16 cellular contexts compared by ENCODE assay signal in genomic region chr2:215841175-215841816, GRCh38.
DNase-seq lines count a peak whose midpoint lies in the region; ATAC-seq and TF ChIP-seq lines count a peak whose summit lies in the region.
"Had no signal": no experiment of that assay in that cellular context is flagged by ENCODE, and none has a peak within 500 bp of the region (broad histone marks: within the 10 kb centered on the region; RNA-seq: fewer than 3 reads in every experiment).

No MANE protein-coding gene starts in this region.

- H3K36me3 ChIP-seq in OCI-LY3 (replicated peaks; ENCODE audit: low read depth, low read length) (no peaks in the 10 kb centered on the region), mucosa of rectum (ENCODE audit: control insufficient read depth in 2 of 2, insufficient read depth in 2 of 2, low read length in 2 of 2) (no peaks in the 10 kb centered on the region)
- H3K36me3 ChIP-seq: BE2C had no signal

- CTCF ChIA-PET in activated CD8-positive, alpha-beta memory T cell treated with anti-CD3 and anti-CD28 coated beads, Interleukin-2, amount 10 ng/mL, durations not matched to agents 7 days and 5 days (lab: Charles Lee) = interaction anchor here (1.0 kb wide), 1 partner anchor 9 kb away, joined by 3 read pairs; no protein-coding TSS in a partner anchor

- no peak overlapping the region for H2AFZ ChIP-seq in OCI-LY3 (ENCODE audit: low read depth, low read length)

- DNase-seq in NCI-H748 (lab: John Stamatoyannopoulos, UW; ENCODE audit: unreplicated experiment) = no peak
- DNase-seq in activated T-cell treated with anti-CD3 and anti-CD28 coated beads, Interleukin-2, amount 50 U/mL, for 48 hours = no peak
- DNase-seq in activated CD8-positive, alpha-beta memory T cell treated with anti-CD3 and anti-CD28 coated beads, Interleukin-2, amount 10 ng/mL, durations not matched to agents 7 days and 5 days = no peak
- DNase-seq: BE2C; DMS79 treated with DMSO at 0.1 percent for 48 hours; effector CD4-positive, alpha-beta T cell; NCI-H1694; stimulated activated CD4-positive, alpha-beta T cell treated with anti-CD3 and anti-CD28 coated beads, Interleukin-1b, Interleukin-23, amount 100 ng/mL, for 48 hours; T-helper 9 cell had no signal

- 0 out of 2 replicates have a peak overlapping the region, but pooled peaks have one; percentile 42 for H3K4me3 ChIP-seq in OCI-LY3 (ENCODE audit: low read length)
- H3K4me3 ChIP-seq in mucosa of rectum (ENCODE audit: low read length in 2 of 2) = no peak overlapping the region

- peak overlapping the region; percentile 23; the same call in 1 of the 2 replicates for H3K9ac ChIP-seq in OCI-LY3 (ENCODE audit: low read length)
- H3K9ac ChIP-seq in mucosa of rectum (ENCODE audit: low read depth in 1 of 2, low read length in 2 of 2) = no peak overlapping the region

- ATAC-seq in GM18519 (IDR thresholded peaks at IDR 0.05; ENCODE audit: low FRiP score, unreplicated experiment) = peak; percentile 12
- peak; percentile 2 for ATAC-seq in GM21619 (IDR thresholded peaks at IDR 0.05; ENCODE audit: unreplicated experiment)
- ATAC-seq in GM19467 (IDR thresholded peaks at IDR 0.05; ENCODE audit: unreplicated experiment) = no peak
- no peak for ATAC-seq in activated CD8-positive, alpha-beta memory T cell treated with anti-CD3 and anti-CD28 coated beads, Interleukin-2, amount 10 ng/mL, durations not matched to agents 7 days and 5 days
- ATAC-seq: Right ventricle myocardium inferior had no signal

- H3K79me2 ChIP-seq in OCI-LY3 (ENCODE audit: low read length) = no peaks in the 10 kb centered on the region

- no peak for TF ChIP-seq CTCF in OCI-LY3 (IDR thresholded peaks at IDR 0.05; ENCODE audit: low read depth, low read length)

- H3K4me1 ChIP-seq in OCI-LY3 (ENCODE audit: low read length) (peaks cover 68% of the 10 kb centered on the region), mucosa of rectum (ENCODE audit: control insufficient read depth in 2 of 2, insufficient read depth in 2 of 2, low read length in 2 of 2) (peaks cover 3 to 5% of the 10 kb centered on the region in 2 donors)
- H3K4me1 ChIP-seq: BE2C had no signal

- H3K9me3 Mint-ChIP-seq in activated CD8-positive, alpha-beta memory T cell treated with anti-CD3 and anti-CD28 coated beads, Interleukin-2, amount 10 ng/mL, durations not matched to agents 7 days and 5 days (ENCODE audit: low read depth) = no peaks in the 10 kb centered on the region
- H3K9me3 Mint-ChIP-seq: activated T-helper 1 cell treated with anti-CD3 and anti-CD28 coated beads, Interleukin-12 subunit alpha, Interleukin-12 subunit beta, Interleukin-2, Interleukin-4 antibody, amounts not matched to agents 30 ng/mL and 10 ng/mL and 1 ng/mL, durations not matched to agents 14 hours and 24 hours and 36 hours had no signal

- no peak overlapping the region for H3K27ac Mint-ChIP-seq in activated CD8-positive, alpha-beta memory T cell treated with anti-CD3 and anti-CD28 coated beads, Interleukin-2, amount 10 ng/mL, durations not matched to agents 7 days and 5 days
- H3K27ac Mint-ChIP-seq: activated T-helper 1 cell treated with anti-CD3 and anti-CD28 coated beads, Interleukin-12 subunit alpha, Interleukin-12 subunit beta, Interleukin-2, Interleukin-4 antibody, amounts not matched to agents 30 ng/mL and 10 ng/mL and 1 ng/mL, durations not matched to agents 14 hours and 24 hours and 36 hours had no signal

- H3K4me3 Mint-ChIP-seq in activated CD8-positive, alpha-beta memory T cell treated with anti-CD3 and anti-CD28 coated beads, Interleukin-2, amount 10 ng/mL, durations not matched to agents 7 days and 5 days = no peak overlapping the region
- H3K4me3 Mint-ChIP-seq: activated T-helper 1 cell treated with anti-CD3 and anti-CD28 coated beads, Interleukin-12 subunit alpha, Interleukin-12 subunit beta, Interleukin-2, Interleukin-4 antibody, amounts not matched to agents 30 ng/mL and 10 ng/mL and 1 ng/mL, durations not matched to agents 14 hours and 24 hours and 36 hours had no signal

- H4K20me1 ChIP-seq in OCI-LY3 (ENCODE audit: insufficient read depth, low read length) = no peaks in the 10 kb centered on the region

- H3K4me2 ChIP-seq in OCI-LY3 (ENCODE audit: low read length) = peak overlapping the region; percentile 43

- peaks cover 23% of the 10 kb centered on the region for H3K27me3 Mint-ChIP-seq in activated CD8-positive, alpha-beta memory T cell treated with anti-CD3 and anti-CD28 coated beads, Interleukin-2, amount 10 ng/mL, durations not matched to agents 7 days and 5 days

- H3K4me1 Mint-ChIP-seq in activated CD8-positive, alpha-beta memory T cell treated with anti-CD3 and anti-CD28 coated beads, Interleukin-2, amount 10 ng/mL, durations not matched to agents 7 days and 5 days = no peaks in the 10 kb centered on the region

- H3K9me3 ChIP-seq in OCI-LY3 (ENCODE audit: insufficient read depth, low read length) = no peaks in the 10 kb centered on the region
- H3K9me3 ChIP-seq in mucosa of rectum (ENCODE audit: control insufficient read depth in 2 of 2, low read length in 2 of 2) = no peaks in the 10 kb centered on the region
- H3K9me3 ChIP-seq: BE2C had no signal

- no peaks in the 10 kb centered on the region for H3K36me3 Mint-ChIP-seq in activated CD8-positive, alpha-beta memory T cell treated with anti-CD3 and anti-CD28 coated beads, Interleukin-2, amount 10 ng/mL, durations not matched to agents 7 days and 5 days

- H3K27ac ChIP-seq in OCI-LY3 (ENCODE audit: low read length) = peak overlapping the region; percentile 75
- peak overlapping the region; percentile 54 to 61 for H3K27ac ChIP-seq in mucosa of rectum (ENCODE audit: low read depth in 2 of 2, low read length in 2 of 2)

- H3K27me3 ChIP-seq in OCI-LY3 (ENCODE audit: low read depth, low read length) (no peaks in the 10 kb centered on the region), mucosa of rectum (ENCODE audit: control insufficient read depth in 2 of 2, insufficient read depth in 2 of 2, low read length in 2 of 2) (no peaks in the 10 kb centered on the region)
- H3K27me3 ChIP-seq: BE2C had no signal

Comparison
In these comparisons a context has a peak if more than half of its experiments do, and no peak if none do; other contexts are left out.
1. ATAC-seq: peak in GM18519 (single experiment) and GM21619 (single experiment); none in GM19467 (single experiment) and activated CD8-positive, alpha-beta memory T cell treated with anti-CD3 and anti-CD28 coated beads, Interleukin-2, amount 10 ng/mL, durations not matched to agents 7 days and 5 days (single experiment).